Comparison of ENCODE assay signal across 16 cellular contexts in the genomic region with DNA sequence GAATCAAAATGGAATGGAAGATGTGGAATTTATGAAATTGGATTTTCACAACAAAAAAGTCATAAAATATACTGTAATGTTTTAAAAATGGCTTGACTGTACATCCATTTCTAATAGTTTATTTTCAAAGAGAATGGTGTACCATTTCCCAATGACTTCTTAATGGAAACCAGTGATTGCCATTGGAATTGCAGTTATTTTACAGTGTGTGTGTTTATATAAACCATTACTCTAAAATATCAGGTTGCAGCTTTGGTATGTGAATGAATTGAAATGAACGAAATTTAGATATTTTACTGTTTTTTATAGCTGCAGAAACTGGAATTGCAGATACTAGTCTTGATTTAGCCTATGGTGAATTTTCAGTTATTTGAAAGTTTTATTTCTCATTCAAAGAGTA.
A peak's percentile ranks its signal among the peaks of the same experiment; 100 is the strongest.
DNase-seq lines count a peak whose midpoint lies in the region; ATAC-seq and TF ChIP-seq lines count a peak whose summit lies in the region.
"Had no signal": no experiment of that assay in that cellular context is flagged by ENCODE, and none has a peak within 500 bp of the region (broad histone marks: within the 10 kb centered on the region; RNA-seq: fewer than 3 reads in every experiment).

No MANE protein-coding gene starts in this region.

- no peaks in the 10 kb centered on the region for H3K4me1 ChIP-seq in PC-9 (replicated peaks; ENCODE audit: insufficient read depth)
- H3K4me1 ChIP-seq: BE2C had no signal

- H2AFZ ChIP-seq in PC-9, result no peak overlapping the region
- H2AFZ ChIP-seq: GM23248 had no signal

- peak; percentile 24 for DNase-seq in BJ (ENCODE audit: low read depth)
- peak; percentile 2 for DNase-seq in amniotic stem cell (lab: John Stamatoyannopoulos, UW)
- peak; percentile 75 for DNase-seq in fibroblast of gingiva (ENCODE audit: low read depth)
- DNase-seq in stromal cell of bone marrow (ENCODE audit: low read depth), result peak; percentile 5
- no peak for DNase-seq in DMS79 treated with DMSO at 0.1 percent for 48 hours (lab: John Stamatoyannopoulos, UW)
- DNase-seq in PC-9, result no peak
- DNase-seq in T-cell, result no peak
- DNase-seq: ACHN; BE2C; CD8-positive, alpha-beta T cell; COR-L47; GM23248; KG1 had no signal

- no peaks in the 10 kb centered on the region for H3K79me2 ChIP-seq in PC-9 (ENCODE audit: low read depth)

- no peaks in the 10 kb centered on the region for H3K9me3 ChIP-seq in PC-9 (ENCODE audit: insufficient read depth, low read depth)
- H3K9me3 ChIP-seq: BE2C had no signal

- H3K9me2 ChIP-seq in PC-9 (ENCODE audit: insufficient read depth), result no peaks in the 10 kb centered on the region

- H3K36me3 ChIP-seq in BJ (ENCODE audit: control insufficient read depth, insufficient read depth, low read length) (no peaks in the 10 kb centered on the region), PC-9 (ENCODE audit: low read depth) (no peaks in the 10 kb centered on the region)
- H3K36me3 ChIP-seq: BE2C had no signal

- peaks cover 8 to 14% (median 11%) of the 10 kb centered on the region in 3 donors for H3K9me3 Mint-ChIP-seq in T-cell

- intact Hi-C loops in PC-9 (cut with micrococcal nuclease; ENCODE audit: unreplicated experiment), result no loop called here

- TF ChIP-seq CTCF in BJ (IDR thresholded peaks at IDR 0.05; ENCODE audit: insufficient read depth, low read depth, low read length), result no peak
- TF ChIP-seq CTCF in PC-9 (conservative IDR thresholded peaks at IDR 0.05), result no peak

- peaks cover 0 to 10% (median 0%) of the 10 kb centered on the region in 3 donors for H3K4me1 Mint-ChIP-seq in T-cell

- no peak overlapping the region for H3K4me2 ChIP-seq in PC-9

- BruUV-seq in PC-9 (replicated peaks; lab: Mats Ljungman, UMichigan), result no TSS peak

- H3F3A ChIP-seq in PC-9 (ENCODE audit: insufficient read depth, low read depth), result no peaks in the 10 kb centered on the region

- CTCF ChIA-PET in BJ (lab: Yijun Ruan, JAX) (interaction anchor here (0.6 to 1.3 kb wide), 3 partner anchors 9 to 423 kb away, joined by 3 read pairs; no protein-coding TSS in a partner anchor), PC-9 (lab: Charles Lee) (no interaction called here), T-cell (lab: Charles Lee) (no interaction called here)

- H3K27me3 ChIP-seq in BJ (ENCODE audit: control insufficient read depth, insufficient read depth, low read length), result no peaks in the 10 kb centered on the region
- no peaks in the 10 kb centered on the region for H3K27me3 ChIP-seq in PC-9 (ENCODE audit: insufficient read depth, low read depth)
- H3K27me3 ChIP-seq: BE2C had no signal

- no peak overlapping the region for H3K4me3 ChIP-seq in BJ (ENCODE audit: low read depth, low read length)
- no peak overlapping the region for H3K4me3 ChIP-seq in PC-9
- H3K4me3 ChIP-seq: GM12878, GM23248 had no signal

- no peaks in the 10 kb centered on the region for H3K36me3 Mint-ChIP-seq in T-cell
- H3K36me3 Mint-ChIP-seq: CD14-positive monocyte; CD8-positive, alpha-beta T cell had no signal

- no peak overlapping the region for H3K27ac ChIP-seq in PC-9
- H3K27ac ChIP-seq: GM23248 had no signal

- H4K20me1 ChIP-seq in PC-9 (ENCODE audit: insufficient read depth), result no peaks in the 10 kb centered on the region

- H3K4me3 Mint-ChIP-seq in T-cell, result no peak overlapping the region
- H3K4me3 Mint-ChIP-seq: CD14-positive monocyte; CD8-positive, alpha-beta T cell; IgD-negative memory B cell had no signal

- POLR2A ChIA-PET in BJ (lab: Charles Lee), result no interaction called here
- POLR2A ChIA-PET in PC-9 (lab: Charles Lee; ENCODE audit: unreplicated experiment), result interaction anchor here (0.6 kb wide), 1 partner anchor 804 kb away, joined by 3 read pairs; no protein-coding TSS in a partner anchor
- POLR2A ChIA-PET in T-cell (lab: Charles Lee), result no interaction called here

- no peak overlapping the region for H3K27ac Mint-ChIP-seq in T-cell
- H3K27ac Mint-ChIP-seq: CD14-positive monocyte; CD8-positive, alpha-beta T cell; IgD-negative memory B cell had no signal

- no peaks in the 10 kb centered on the region for H3K27me3 Mint-ChIP-seq in T-cell
- H3K27me3 Mint-ChIP-seq: IgD-negative memory B cell had no signal

- no peak for ATAC-seq in T-cell (replicated peaks in 1 of 4)
- ATAC-seq: CD8-positive, alpha-beta T cell; GM12878 had no signal

Comparison
In these comparisons a context has a peak if more than half of its experiments do, and no peak if none do; other contexts are left out.
1. DNase-seq: peak in BJ (single experiment), amniotic stem cell (single experiment), fibroblast of gingiva (single experiment) and stromal cell of bone marrow (single experiment); none in DMS79 treated with DMSO at 0.1 percent for 48 hours (single experiment), PC-9 (0 of 2) and T-cell (0 of 34).